24 cellular contexts compared by ENCODE assay signal in the genomic region with DNA sequence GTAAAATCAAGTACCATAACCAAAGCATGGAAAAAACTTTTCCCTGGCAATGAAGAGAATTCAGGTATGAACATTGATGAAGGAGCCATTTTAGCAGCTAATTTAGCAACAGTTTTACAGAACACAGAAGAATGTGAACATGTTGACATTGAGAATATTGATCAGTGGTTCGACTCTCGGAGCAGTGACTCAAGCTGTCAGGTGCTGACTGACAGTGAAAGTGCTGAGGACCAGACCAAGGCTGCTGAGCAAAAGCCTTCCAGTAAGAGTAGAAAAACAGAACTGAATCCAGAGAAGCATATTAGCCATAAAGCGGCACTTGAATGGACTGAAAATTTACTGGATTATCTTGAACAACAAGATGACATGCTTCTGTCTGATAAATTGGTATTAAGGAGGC. TPM values are rescaled to one million over a fixed set of nuclear protein-coding genes. Genes with fewer than 3 reads are reported as not detected.
DNase-seq lines count a peak whose midpoint lies in the region; ATAC-seq, FAIRE-seq and TF ChIP-seq lines count a peak whose summit lies in the region.
"Had no signal": no experiment of that assay in that cellular context is flagged by ENCODE, and none has a peak within 500 bp of the region (broad histone marks: within the 10 kb centered on the region; RNA-seq: fewer than 3 reads in every experiment).

No MANE protein-coding gene starts in this region.

- peaks cover 18% of the 10 kb centered on the region for H3K4me1 Mint-ChIP-seq in GM23338
- H3K4me1 Mint-ChIP-seq in activated CD4-positive, alpha-beta T cell treated with anti-CD3 and anti-CD28 coated beads, Interleukin-2, amount 10 ng/mL, durations not matched to agents 7 days and 5 days = peaks cover 22% of the 10 kb centered on the region

- 0 out of 3 replicates have a peak, but pooled peaks cover 2% of the 10 kb centered on the region for H3K9me3 Mint-ChIP-seq in GM23338
- H3K9me3 Mint-ChIP-seq in activated CD4-positive, alpha-beta T cell treated with anti-CD3 and anti-CD28 coated beads, Interleukin-2, amount 10 ng/mL, durations not matched to agents 7 days and 5 days = no peaks in the 10 kb centered on the region

- no peaks in the 10 kb centered on the region for H3K36me3 ChIP-seq in GM12878 (ENCODE audit: control insufficient read depth in 2 of 2, insufficient read depth in 2 of 2, low read length in 1 of 2)
- H3K36me3 ChIP-seq in GM23338 (ENCODE audit: insufficient read depth) = no peaks in the 10 kb centered on the region
- H3K36me3 ChIP-seq: BE2C, esophagus muscularis mucosa, sigmoid colon, thoracic aorta had no signal

- H4K20me1 ChIP-seq in GM12878 (ENCODE audit: control insufficient read depth, insufficient read depth) = no peaks in the 10 kb centered on the region
- no peaks in the 10 kb centered on the region; the same call in 1 of the 2 replicates for H4K20me1 ChIP-seq in GM23338 (replicated peaks; ENCODE audit: insufficient read depth)

- H3K27me3 ChIP-seq in GM12878 (replicated peaks in 1 of 2; ENCODE audit: control insufficient read depth in 2 of 2, insufficient read depth in 2 of 2, low read length in 1 of 2) (no peaks in the 10 kb centered on the region), GM23338 (ENCODE audit: insufficient read depth) (peaks cover 33% of the 10 kb centered on the region)
- H3K27me3 ChIP-seq: esophagus muscularis mucosa, sigmoid colon had no signal

- FAIRE-seq in GM12878 (lab: Jason Lieb, UNC) = peak; percentile 65
- FAIRE-seq: D721Med, G401.6, H1, HTR-8/SVneo had no signal

- peak; percentile 48 for DNase-seq in GM20000 (ENCODE audit: low spot score)
- peak; percentile 24 for DNase-seq in GM12878 (ENCODE audit: low read depth, low spot score)
- DNase-seq in GM23338 (ENCODE audit: low spot score) = no peak
- DNase-seq in activated CD4-positive, alpha-beta T cell treated with anti-CD3 and anti-CD28 coated beads, Interleukin-2, amount 10 ng/mL, durations not matched to agents 7 days and 5 days = no peak
- no peak for DNase-seq in hepatic stellate cell (ENCODE audit: low spot score)
- DNase-seq in midbrain (lab: John Stamatoyannopoulos, UW) = no peak
- DNase-seq: activated CD4-positive, alpha-beta T cell treated with anti-CD3 and anti-CD28 coated beads for 48 hours; activated T-cell treated with anti-CD3 and anti-CD28 coated beads, Interleukin-2, amount 50 U/mL, for 24 hours; BE2C; NCI-H1694 treated with DMSO at 0.1 percent for 48 hours; sigmoid colon; stimulated activated CD4-positive, alpha-beta T cell treated with anti-CD3 and anti-CD28 coated beads, Interleukin-2, amount 100 ng/mL, for 48 hours; stimulated activated CD8-positive, alpha-beta memory T cell treated with anti-CD3 and anti-CD28 coated beads, Interleukin-4, amount 100 ng/mL, for 48 hours; T1000 had no signal

- H3K79me2 ChIP-seq in GM12878 (ENCODE audit: control insufficient read depth, insufficient read depth, low read length) (no peaks in the 10 kb centered on the region; the same call in 1 of the 2 replicates), GM23338 (replicated peaks; ENCODE audit: insufficient read depth) (no peaks in the 10 kb centered on the region)

- in situ Hi-C loops in GM12878 (cut with MboI) = loop anchor here (10.0 kb wide), 1 partner anchor 289 kb away; no protein-coding TSS in a partner anchor

- BruUV-seq in GM12878 (replicated peaks; lab: Mats Ljungman, UMichigan) = no TSS peak

- H3K9me3 ChIP-seq in GM12878 (replicated peaks; ENCODE audit: control insufficient read depth, insufficient read depth, low read length) = no peaks in the 10 kb centered on the region; the same call in 2 of the 3 replicates
- H3K9me3 ChIP-seq: BE2C, esophagus muscularis mucosa, sigmoid colon, thoracic aorta had no signal

- intact Hi-C loops in GM12878 (cut with micrococcal nuclease; ENCODE audit: unreplicated experiment) = loop anchor here (10.0 kb wide), 2 partner anchors 439 to 589 kb away; a partner anchor contains a TSS

- H3K4me1 ChIP-seq in GM12878 (ENCODE audit: control insufficient read depth, insufficient read depth, low read length) = 0 out of 2 replicates have a peak, but pooled peaks cover 3% of the 10 kb centered on the region
- H3K4me1 ChIP-seq in GM23338 (ENCODE audit: insufficient read depth) = peaks cover 15% of the 10 kb centered on the region; the same call in 1 of the 2 replicates
- H3K4me1 ChIP-seq: BE2C had no signal

- H3K4me2 ChIP-seq in GM12878 (ENCODE audit: control insufficient read depth, insufficient read depth) (no peak overlapping the region), GM23338 (no peak overlapping the region)

- peak; percentile 34 for ATAC-seq in GM18517 (IDR thresholded peaks at IDR 0.05; ENCODE audit: unreplicated experiment)
- peak; percentile 19 for ATAC-seq in HG02981 (IDR thresholded peaks at IDR 0.05; ENCODE audit: unreplicated experiment)
- peak; percentile 41 for ATAC-seq in GM12878
- ATAC-seq in GM23338 = no peak

- 4% methylated on average over 3 of the region's 3 CpGs for WGBS in GM12878 (ENCODE audit: insufficient coverage, insufficient replicate concordance, low lambda C conversion rate, missing lambda C conversion rate)

- TF ChIP-seq POLR2A in GM12878 (IDR thresholded peaks at IDR 0.05; ENCODE audit: low read depth, low read length) = no peak

- SMC1A ChIA-PET in GM12878 (lab: Charles Lee; ENCODE audit: uncharacterized antibody, unreplicated experiment) = interaction anchor here (0.6 to 2.9 kb wide), 7 partner anchors 12 to 291 kb away, joined by 3 to 16 read pairs (median 4); no protein-coding TSS in a partner anchor

- H3K36me3 Mint-ChIP-seq in GM23338 (ENCODE audit: low read depth) = peaks cover 3% of the 10 kb centered on the region; the same call in 2 of the 3 replicates
- H3K36me3 Mint-ChIP-seq in activated CD4-positive, alpha-beta T cell treated with anti-CD3 and anti-CD28 coated beads, Interleukin-2, amount 10 ng/mL, durations not matched to agents 7 days and 5 days (ENCODE audit: low read depth) = peaks cover 9% of the 10 kb centered on the region

- no peak overlapping the region for H2AFZ ChIP-seq in GM12878 (ENCODE audit: control insufficient read depth, low read depth, low read length)
- H2AFZ ChIP-seq in GM23338 = no peak overlapping the region

- H3F3A ChIP-seq in GM23338 (replicated peaks; ENCODE audit: low read depth) = no peaks in the 10 kb centered on the region

- H3K27me3 Mint-ChIP-seq in GM23338 (ENCODE audit: insufficient read depth, low read depth, poor library complexity) = peaks cover 24% of the 10 kb centered on the region
- H3K27me3 Mint-ChIP-seq in activated CD4-positive, alpha-beta T cell treated with anti-CD3 and anti-CD28 coated beads, Interleukin-2, amount 10 ng/mL, durations not matched to agents 7 days and 5 days = peaks cover 17% of the 10 kb centered on the region

- H3K4me3 ChIP-seq in GM12878 (no peak overlapping the region), GM23338 (no peak overlapping the region)
- H3K4me3 ChIP-seq: esophagus muscularis mucosa, sigmoid colon, thoracic aorta had no signal

- TF ChIP-seq EP300 in GM12878 (IDR thresholded peaks at IDR 0.05; ENCODE audit: borderline replicate concordance in 1 of 2, control insufficient read depth in 1 of 2, low read depth in 2 of 2, low read length in 2 of 2) = 0 out of 4 replicates have a peak, but pooled peaks of 1 of the 2 experiments have one; percentile 27

- RAD21 ChIA-PET in GM12878 (lab: Charles Lee; ENCODE audit: unreplicated experiment) = interaction anchor here (0.6 to 2.1 kb wide), 5 partner anchors 12 to 58 kb away, joined by 3 to 7 read pairs (median 3); no protein-coding TSS in a partner anchor

- POLR2A ChIA-PET in GM12878 (lab: Charles Lee) = interaction anchor here (0.6 to 1.4 kb wide), 3 partner anchors 9 to 29 kb away, joined by 3 to 4 read pairs (median 3); no protein-coding TSS in a partner anchor
- POLR2A ChIA-PET in activated CD4-positive, alpha-beta T cell treated with anti-CD3 and anti-CD28 coated beads, Interleukin-2, amount 10 ng/mL, durations not matched to agents 7 days and 5 days (lab: Charles Lee) = no interaction called here

- H3K4me3 Mint-ChIP-seq in GM23338 = no peak overlapping the region
- no peak overlapping the region for H3K4me3 Mint-ChIP-seq in activated CD4-positive, alpha-beta T cell treated with anti-CD3 and anti-CD28 coated beads, Interleukin-2, amount 10 ng/mL, durations not matched to agents 7 days and 5 days
- H3K4me3 Mint-ChIP-seq: activated naive CD8-positive, alpha-beta T cell; activated T-cell treated with anti-CD3 and anti-CD28 coated beads, Interleukin-2, amount 50 U/mL, for 24 hours had no signal

- CTCF ChIA-PET in GM12878 (lab: Yijun Ruan, JAX) = interaction anchor here (1.5 kb wide), 1 partner anchor 28 kb away, joined by 3 read pairs; no protein-coding TSS in a partner anchor
- CTCF ChIA-PET in activated CD4-positive, alpha-beta T cell treated with anti-CD3 and anti-CD28 coated beads, Interleukin-2, amount 10 ng/mL, durations not matched to agents 7 days and 5 days (lab: Charles Lee) = no interaction called here

- no peak overlapping the region for H3K9ac ChIP-seq in GM12878 (ENCODE audit: control insufficient read depth, insufficient read depth, low read length)

- no peak overlapping the region for H3K27ac Mint-ChIP-seq in GM23338
- H3K27ac Mint-ChIP-seq in activated CD4-positive, alpha-beta T cell treated with anti-CD3 and anti-CD28 coated beads, Interleukin-2, amount 10 ng/mL, durations not matched to agents 7 days and 5 days = no peak overlapping the region
- H3K27ac Mint-ChIP-seq: activated naive CD8-positive, alpha-beta T cell; activated T-cell treated with anti-CD3 and anti-CD28 coated beads, Interleukin-2, amount 50 U/mL, for 24 hours had no signal

- H3K9me2 ChIP-seq in GM23338 (ENCODE audit: insufficient read depth) = no peaks in the 10 kb centered on the region

- H3K27ac ChIP-seq in GM12878 (ENCODE audit: control insufficient read depth, insufficient read depth) = no peak overlapping the region
- no peak overlapping the region for H3K27ac ChIP-seq in GM23338 (ENCODE audit: low read depth)
- H3K27ac ChIP-seq: esophagus muscularis mucosa, sigmoid colon, thoracic aorta had no signal

- TF ChIP-seq CTCF in GM20000 (IDR thresholded peaks at IDR 0.05; ENCODE audit: extremely low read depth, missing control alignments) = no peak
- TF ChIP-seq CTCF in GM12878 (IDR thresholded peaks at IDR 0.05 in 2 of 3, conservative IDR thresholded peaks at IDR 0.05 in 1 of 3; ENCODE audit: control insufficient read depth in 2 of 3, extremely low read depth in 1 of 3, insufficient read depth in 1 of 3, low read depth in 3 of 3, low read length in 3 of 3) = no peak
- TF ChIP-seq CTCF in GM23338 (conservative IDR thresholded peaks at IDR 0.05; ENCODE audit: low read depth in 2 of 2) = no peak

- TF ChIP-seq RAD21 in GM12878 (IDR thresholded peaks at IDR 0.05; ENCODE audit: insufficient read depth, low read depth, low read length) = no peak

RNA-seq across cellular contexts. Expression of a gene that starts 2.8 kb away (rescaled TPM):
- 17.5 and 18.1 TPM in 2 replicates for total RNA-seq in GM12878 (2013; cell fraction: nucleolus; rRNA removed)
- total RNA-seq in GM12878 (2014; rRNA removed) (6.6 and 8.1 TPM in 2 replicates), GM12878 (2014; rRNA removed; fragmentation: Illumina TruSeq; extraction: Trizol) (8.4 and 9.0 TPM in 2 replicates), GM12878 (2021) (5.5 and 6.0 TPM in 2 replicates)
- polyA plus RNA-seq in GM12878 (2011; ENCODE audit: low read depth) = 2.6 TPM
- polyA plus RNA-seq in GM12878 (2011; rRNA removed) (3.6 and 4.6 TPM in 2 replicates), GM12878 (2014; fragmentation: Illumina TruSeq; extraction: Trizol) (7.9 and 8.7 TPM in 2 replicates), GM12878 (2014; fragmentation: Nextera tagmentation; extraction: Ambion mirVana) (1 to 10 TPM; 2.4 to 3.6 TPM), GM12878 (2014; rRNA removed) (3.9 and 4.1 TPM in 2 replicates), GM12878 (2016; fragmentation: Nextera tagmentation; extraction: Ambion mirVana) (1 to 10 TPM; 4.5 to 5.8 TPM), GM23338 (2016; fragmentation: Nextera tagmentation; extraction: Ambion mirVana) (1.8 and 2.1 TPM in 2 replicates)
- 1.3 and 2.1 TPM in 2 replicates for polyA plus RNA-seq in GM12878 (2011; cell fraction: cytosol; rRNA removed)
- polyA plus RNA-seq in GM12878 (2011; cell fraction: nucleus; rRNA removed) = 6.0 and 6.2 TPM in 2 replicates
- 3.2 and 3.3 TPM in 2 replicates for polyA plus RNA-seq in GM12878 (2012)
- polyA minus RNA-seq in GM12878 (2011; rRNA and poly(A)+ RNA removed) = 2.3 and 4.5 TPM in 2 replicates
- 1.5 and 2.1 TPM in 2 replicates for polyA minus RNA-seq in GM12878 (2011; cell fraction: cytosol; rRNA and poly(A)+ RNA removed)
- polyA minus RNA-seq in GM12878 (2011; cell fraction: nucleus; rRNA and poly(A)+ RNA removed) = 6.4 and 9.3 TPM in 2 replicates
- 6.7 and 8.7 TPM in 2 replicates for total RNA-seq in GM23338 (2014; rRNA removed; shearing (Covaris generic))
- 1 to 10 TPM; 5.9 to 6.4 TPM for total RNA-seq in activated CD4-positive, alpha-beta T cell treated with anti-CD3 and anti-CD28 coated beads, Interleukin-2, amount 10 ng/mL, durations not matched to agents 7 days and 5 days

RNA-seq across cellular contexts. Expression of a gene that starts 57.1 kb away (rescaled TPM):
- total RNA-seq in GM12878 (2013; cell fraction: nucleolus; rRNA removed) = 84.2 and 89.6 TPM in 2 replicates
- total RNA-seq in GM12878 (2014; rRNA removed) (0.22 and 0.28 TPM in 2 replicates), GM12878 (2014; rRNA removed; fragmentation: Illumina TruSeq; extraction: Trizol) (0.27 and 0.32 TPM in 2 replicates), GM12878 (2021) (0.15 and 0.45 TPM in 2 replicates)
- 1.0 TPM for polyA plus RNA-seq in GM12878 (2011; ENCODE audit: low read depth)
- polyA plus RNA-seq in GM12878 (2011; rRNA removed) (1.8 and 2.8 TPM in 2 replicates), GM12878 (2014; fragmentation: Illumina TruSeq; extraction: Trizol) (0.31 and 0.48 TPM in 2 replicates), GM12878 (2014; fragmentation: Nextera tagmentation; extraction: Ambion mirVana) (under 1 TPM; 0.09 to 0.27 TPM), GM12878 (2014; rRNA removed) (0.05 and 0.08 TPM in 2 replicates), GM12878 (2016; fragmentation: Nextera tagmentation; extraction: Ambion mirVana) (under 1 TPM in 1 of 2 experiments, not detected in 1; 0.19 TPM), GM23338 (2016; fragmentation: Nextera tagmentation; extraction: Ambion mirVana) (11.0 and 13.9 TPM in 2 replicates)
- polyA plus RNA-seq in GM12878 (2011; cell fraction: cytosol; rRNA removed) = 0.69 and 1.3 TPM in 2 replicates
- 2.2 and 4.9 TPM in 2 replicates for polyA plus RNA-seq in GM12878 (2011; cell fraction: nucleus; rRNA removed)
- 1.5 and 1.6 TPM in 2 replicates for polyA plus RNA-seq in GM12878 (2012)
- polyA minus RNA-seq in GM12878 (2011; rRNA and poly(A)+ RNA removed) = 2.6 and 4.4 TPM in 2 replicates
- 1.2 and 2.0 TPM in 2 replicates for polyA minus RNA-seq in GM12878 (2011; cell fraction: cytosol; rRNA and poly(A)+ RNA removed)
- 4.5 and 6.8 TPM in 2 replicates for polyA minus RNA-seq in GM12878 (2011; cell fraction: nucleus; rRNA and poly(A)+ RNA removed)
- total RNA-seq in GM23338 (2014; rRNA removed; shearing (Covaris generic)) = 24.1 and 28.4 TPM in 2 replicates
- total RNA-seq in activated CD4-positive, alpha-beta T cell treated with anti-CD3 and anti-CD28 coated beads, Interleukin-2, amount 10 ng/mL, durations not matched to agents 7 days and 5 days = 10 to 100 TPM; 13.3 to 16.2 TPM
- total RNA-seq: OCI-LY7 had no signal

Comparison
In these comparisons a context has a peak if more than half of its experiments do, and no peak if none do; other contexts are left out.
1. DNase-seq: peak in GM20000 (single experiment) and GM12878 (single experiment); none in GM23338 (single experiment), activated CD4-positive, alpha-beta T cell treated with anti-CD3 and anti-CD28 coated beads, Interleukin-2, amount 10 ng/mL, durations not matched to agents 7 days and 5 days (single experiment), hepatic stellate cell (single experiment) and midbrain (single experiment).